10 cellular contexts compared by ENCODE assay signal in the genomic region with DNA sequence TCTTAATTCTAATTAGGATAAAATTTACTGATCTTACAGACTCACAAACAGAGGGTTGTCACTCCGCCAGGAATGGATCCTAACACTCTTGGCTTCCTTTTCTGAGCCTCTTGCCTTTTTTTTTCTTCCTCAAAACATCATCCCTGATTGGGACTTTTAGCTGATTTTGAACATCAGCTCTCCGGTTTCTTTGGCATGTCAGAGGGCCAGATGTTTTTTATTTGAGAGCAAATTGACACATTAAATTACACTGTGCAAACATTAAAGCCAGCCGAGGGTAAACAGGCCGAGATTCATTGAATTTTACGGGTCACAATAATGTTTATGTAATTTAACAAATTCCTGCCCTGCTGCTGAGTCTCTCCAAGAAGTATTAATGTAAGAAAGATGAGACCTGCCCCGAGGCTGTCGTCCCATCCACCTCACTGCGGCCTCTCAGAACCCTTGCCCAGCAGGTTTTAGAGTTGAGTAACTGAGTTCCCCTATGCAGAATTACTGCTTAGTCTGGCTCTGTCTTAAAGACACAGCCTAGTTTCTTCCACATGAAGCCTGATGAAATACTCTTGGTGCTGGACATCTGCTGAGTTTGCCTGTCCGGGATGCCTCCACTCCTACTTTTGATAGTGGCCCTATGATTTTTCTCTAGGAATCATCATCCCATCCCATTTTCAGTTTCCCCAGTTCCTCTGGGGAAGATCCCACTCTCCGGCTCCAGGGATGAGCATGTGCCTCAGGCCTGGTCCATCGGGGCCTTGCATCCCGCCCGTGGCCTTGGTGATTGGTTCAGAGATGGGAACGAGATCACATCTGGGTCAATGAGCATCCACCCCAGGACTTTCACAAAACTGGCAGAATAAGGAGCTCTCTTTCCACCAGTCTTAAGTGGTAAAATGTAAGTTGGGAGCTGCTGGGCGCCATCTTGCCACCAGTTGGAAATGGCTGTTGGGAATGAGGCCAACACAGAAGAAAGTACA.
DNase-seq lines count a peak whose midpoint lies in the region; ATAC-seq and TF ChIP-seq lines count a peak whose summit lies in the region.
"Had no signal": no experiment of that assay in that cellular context is flagged by ENCODE, and none has a peak within 500 bp of the region (broad histone marks: within the 10 kb centered on the region; RNA-seq: fewer than 3 reads in every experiment).

No MANE protein-coding gene starts in this region.

- no peaks in the 10 kb centered on the region for H3K36me3 ChIP-seq in BLaER1 treated with 17β-estradiol and CSF1 and Interleukin-3, amounts not matched to agents 10 nM and 100 nM
- no peaks in the 10 kb centered on the region for H3K36me3 ChIP-seq in IMR-90 (ENCODE audit: control insufficient read depth, insufficient read depth, low read length)
- H3K36me3 ChIP-seq in neural progenitor cell: no peaks in the 10 kb centered on the region
- H3K36me3 ChIP-seq: SJSA1 had no signal

- H3K27ac ChIP-seq in BLaER1 treated with 17β-estradiol and CSF1 and Interleukin-3, amounts not matched to agents 10 nM and 100 nM: no peak overlapping the region
- no peak overlapping the region for H3K27ac ChIP-seq in IMR-90 (ENCODE audit: insufficient read depth, low read length)
- no peak overlapping the region for H3K27ac ChIP-seq in neural progenitor cell
- H3K27ac ChIP-seq in coronary artery: peak overlapping the region in 1 of 2 donors; percentile 60
- H3K27ac ChIP-seq: SJSA1 had no signal

- no peak for TF ChIP-seq RAD21 in IMR-90 (IDR thresholded peaks at IDR 0.05; ENCODE audit: low read length)

- no peak overlapping the region for H3K4me3 Mint-ChIP-seq in neural progenitor cell
- H3K4me3 Mint-ChIP-seq: natural killer cell treated with Interleukin-12 subunit alpha and Interleukin-12 subunit beta and Interleukin-15 and Interleukin-18, amount 100 ng/mL, for 72 hours had no signal

- H2AK5ac ChIP-seq in IMR-90 (ENCODE audit: low read depth, low read length): no peak overlapping the region

- no peaks in the 10 kb centered on the region for H3K79me2 ChIP-seq in neural progenitor cell (ENCODE audit: low read depth)

- no peak overlapping the region for H4K5ac ChIP-seq in IMR-90 (ENCODE audit: low read depth, low read length)

- no peaks in the 10 kb centered on the region for H3K9me1 ChIP-seq in IMR-90 (ENCODE audit: insufficient read depth, low read length)

- H2AK9ac ChIP-seq in IMR-90 (replicated peaks; ENCODE audit: low read depth, low read length, poor library complexity): no peak overlapping the region

- H3K79me1 ChIP-seq in IMR-90 (ENCODE audit: low read depth in 1 of 2, low read length in 2 of 2): no peaks in the 10 kb centered on the region

- H3K27ac Mint-ChIP-seq in neural progenitor cell: no peak overlapping the region
- H3K27ac Mint-ChIP-seq: natural killer cell treated with Interleukin-12 subunit alpha and Interleukin-12 subunit beta and Interleukin-15 and Interleukin-18, amount 100 ng/mL, for 72 hours had no signal

- H2BK120ac ChIP-seq in IMR-90 (ENCODE audit: low read depth, low read length): no peak overlapping the region

- TF ChIP-seq CTCF in IMR-90 (conservative IDR thresholded peaks at IDR 0.05; ENCODE audit: low read depth, low read length) (no peak), astrocyte of the cerebellum (IDR thresholded peaks at IDR 0.05; ENCODE audit: low read depth, low read length, missing control alignments) (no peak), neural progenitor cell (IDR thresholded peaks at IDR 0.05) (no peak), coronary artery (IDR thresholded peaks at IDR 0.05) (no peak)

- H4K8ac ChIP-seq in IMR-90 (ENCODE audit: low read depth in 2 of 2, low read length in 2 of 2): no peak overlapping the region

- in situ Hi-C loops in IMR-90 (cut with MboI; ENCODE audit: low sequenced_read_pairs): no loop called here
- in situ Hi-C loops in astrocyte of the cerebellum (cut with HindIII; ENCODE audit: low sequenced_read_pairs): no loop called here

- no peak overlapping the region for H3K9ac ChIP-seq in BLaER1 treated with 17β-estradiol and CSF1 and Interleukin-3, amounts not matched to agents 10 nM and 100 nM
- no peak overlapping the region for H3K9ac ChIP-seq in IMR-90 (ENCODE audit: low read depth, low read length)
- no peak overlapping the region for H3K9ac ChIP-seq in neural progenitor cell

- no peak overlapping the region for H2BK15ac ChIP-seq in IMR-90 (ENCODE audit: low read depth, low read length)

- peaks cover 72 to 86% (median 80%) of the 10 kb centered on the region in 10 experiments for H3K4me1 ChIP-seq in BLaER1 treated with 17β-estradiol and CSF1 and Interleukin-3, amounts not matched to agents 10 nM and 100 nM
- peaks cover 20% of the 10 kb centered on the region; the same call in 1 of the 2 replicates for H3K4me1 ChIP-seq in IMR-90 (ENCODE audit: control insufficient read depth, insufficient read depth, low read length)
- peaks cover 14% of the 10 kb centered on the region for H3K4me1 ChIP-seq in neural progenitor cell

- no peaks in the 10 kb centered on the region for H3K9me3 ChIP-seq in BLaER1 treated with 17β-estradiol and CSF1 and Interleukin-3, amounts not matched to agents 10 nM and 100 nM (replicated peaks in 1 of 11)
- no peaks in the 10 kb centered on the region; the same call in 1 of the 2 replicates for H3K9me3 ChIP-seq in IMR-90 (ENCODE audit: control insufficient read depth, insufficient read depth, low read length)
- H3K9me3 ChIP-seq in neural progenitor cell (ENCODE audit: low read depth): no peaks in the 10 kb centered on the region
- H3K9me3 ChIP-seq: SJSA1 had no signal

- dilution Hi-C loops in IMR-90 (cut with HindIII; ENCODE audit: low sequenced_read_pairs, unreplicated experiment): no loop called here

- no peak overlapping the region; the same call in 1 of the 2 replicates for H3K18ac ChIP-seq in IMR-90 (ENCODE audit: low read depth, low read length)

- H4K20me1 ChIP-seq in BLaER1 treated with 17β-estradiol and CSF1 and Interleukin-3, amounts not matched to agents 10 nM and 100 nM: peaks cover 0 to 14% (median 0%) of the 10 kb centered on the region in 11 experiments; a peak in 7 of 22 replicates
- H4K20me1 ChIP-seq in IMR-90 (ENCODE audit: insufficient read depth, low read length) (no peaks in the 10 kb centered on the region), neural progenitor cell (ENCODE audit: low read depth) (peaks cover 5% of the 10 kb centered on the region)

- H3K4ac ChIP-seq in IMR-90 (ENCODE audit: low read depth, low read length): no peak overlapping the region

- H3K56ac ChIP-seq in IMR-90 (ENCODE audit: extremely low read depth, insufficient read depth, low read length): no peak overlapping the region

- H3K36me3 Mint-ChIP-seq in neural progenitor cell: no peaks in the 10 kb centered on the region
- H3K36me3 Mint-ChIP-seq: natural killer cell treated with Interleukin-12 subunit alpha and Interleukin-12 subunit beta and Interleukin-15 and Interleukin-18, amount 100 ng/mL, for 72 hours had no signal

- intact Hi-C loops in IMR-90 (cut with micrococcal nuclease): no loop called here

- peak overlapping the region; percentile 50 to 88 (median 76); a peak in 18 of 22 replicates for H3K4me2 ChIP-seq in BLaER1 treated with 17β-estradiol and CSF1 and Interleukin-3, amounts not matched to agents 10 nM and 100 nM
- H3K4me2 ChIP-seq in IMR-90 (ENCODE audit: low read depth, low read length) (no peak overlapping the region; the same call in 1 of the 2 replicates), neural progenitor cell (peak overlapping the region; percentile 35)

- H3K9me3 Mint-ChIP-seq in neural progenitor cell: no peaks in the 10 kb centered on the region
- H3K9me3 Mint-ChIP-seq: natural killer cell treated with Interleukin-12 subunit alpha and Interleukin-12 subunit beta and Interleukin-15 and Interleukin-18, amount 100 ng/mL, for 72 hours had no signal

- no peak overlapping the region for H2BK5ac ChIP-seq in IMR-90 (ENCODE audit: low read depth, low read length, poor library complexity, severe bottlenecking)

- POLR2A ChIA-PET in IMR-90 (lab: Charles Lee; ENCODE audit: unreplicated experiment): interaction anchor here (0.6 kb wide), 1 partner anchor 50 kb away, joined by 3 read pairs; no protein-coding TSS in a partner anchor

- ATAC-seq in IMR-90 (ENCODE audit: low read depth) (peak; percentile 75), GM18505 (IDR thresholded peaks at IDR 0.05; ENCODE audit: unreplicated experiment) (no peak)
- ATAC-seq: natural killer cell treated with Interleukin-12 subunit alpha and Interleukin-12 subunit beta and Interleukin-15 and Interleukin-18, amount 100 ng/mL, for 72 hours had no signal

- H2AFZ ChIP-seq in IMR-90 (replicated peaks; ENCODE audit: low read length, poor library complexity): no peak overlapping the region
- H2AFZ ChIP-seq in neural progenitor cell (replicated peaks): no peak overlapping the region

- peaks cover 11% of the 10 kb centered on the region for H3F3A ChIP-seq in neural progenitor cell (ENCODE audit: low read depth)

- H4K91ac ChIP-seq in IMR-90 (ENCODE audit: insufficient read depth, low read depth, low read length): no peak overlapping the region

- CTCF ChIA-PET in IMR-90 (lab: Yijun Ruan, JAX): no interaction called here

- H3K27me3 ChIP-seq in BLaER1 treated with 17β-estradiol and CSF1 and Interleukin-3, amounts not matched to agents 10 nM and 100 nM: peaks cover 5 to 47% (median 22%) of the 10 kb centered on the region in 11 experiments; a peak in 19 of 22 replicates
- H3K27me3 ChIP-seq in IMR-90 (ENCODE audit: control insufficient read depth, insufficient read depth, low read length) (peaks cover 28% of the 10 kb centered on the region), neural progenitor cell (no peaks in the 10 kb centered on the region)
- H3K27me3 ChIP-seq: SJSA1 had no signal

- no peak for TF ChIP-seq POLR2A in IMR-90 (IDR thresholded peaks at IDR 0.05; ENCODE audit: low read depth, low read length)
- no peak for TF ChIP-seq POLR2A in GM18505 (IDR thresholded peaks at IDR 0.05; ENCODE audit: borderline replicate concordance, extremely low read depth, insufficient read depth, insufficient read length)

- H2BK20ac ChIP-seq in IMR-90 (ENCODE audit: low read depth, low read length): no peak overlapping the region

- no peak overlapping the region for H3K14ac ChIP-seq in IMR-90 (replicated peaks; ENCODE audit: low read depth, low read length)

- peaks cover 32% of the 10 kb centered on the region for H3K4me1 Mint-ChIP-seq in neural progenitor cell

- H3K27me3 Mint-ChIP-seq in neural progenitor cell (ENCODE audit: insufficient read depth, low read depth): peaks cover 9% of the 10 kb centered on the region

- DNase-seq in IMR-90: peak; percentile 30
- DNase-seq in astrocyte of the cerebellum (ENCODE audit: low read depth): peak; percentile 75
- DNase-seq in neural progenitor cell (ENCODE audit: low spot score): no peak
- DNase-seq in coronary artery (ENCODE audit: low spot score): no peak
- no peak for DNase-seq in NCI-H1930 (lab: John Stamatoyannopoulos, UW)
- DNase-seq in SHP77 (lab: John Stamatoyannopoulos, UW): no peak

- H3K4me3 ChIP-seq in BLaER1 treated with 17β-estradiol and CSF1 and Interleukin-3, amounts not matched to agents 10 nM and 100 nM: no peak overlapping the region
- H3K4me3 ChIP-seq in IMR-90 (ENCODE audit: insufficient read depth, low read depth, low read length): no peak overlapping the region
- no peak overlapping the region for H3K4me3 ChIP-seq in astrocyte of the cerebellum (ENCODE audit: low read depth, low read length)
- no peak overlapping the region for H3K4me3 ChIP-seq in neural progenitor cell
- no peak overlapping the region for H3K4me3 ChIP-seq in coronary artery
- H3K4me3 ChIP-seq: SJSA1 had no signal

- WGBS in IMR-90 (ENCODE audit: extremely low coverage in 2 of 2, insufficient read length in 1 of 2), 2 experiments: 90% methylated on average over 2 of the region's 15 CpGs; no CpG with 5 or more reads in 1 of the 2 experiments

- BruUV-seq in IMR-90 (replicated peaks; lab: Mats Ljungman, UMichigan): no TSS peak

- no peak overlapping the region for H3K23ac ChIP-seq in IMR-90 (ENCODE audit: low read depth, low read length)

Comparison
In these comparisons a context has a peak if more than half of its experiments do, and no peak if none do; other contexts are left out.
1. DNase-seq: peak in IMR-90 (single experiment) and astrocyte of the cerebellum (single experiment); none in neural progenitor cell (single experiment), coronary artery (single experiment), NCI-H1930 (0 of 2) and SHP77 (0 of 2).